In genomic region chr2:191679818-191680600, GRCh38 we compare ENCODE assay signal across 8 cellular contexts. TPM values are rescaled to one million over a fixed set of nuclear protein-coding genes. Genes with fewer than 3 reads are reported as not detected.
A peak's percentile ranks its signal among the peaks of the same experiment; 100 is the strongest.
DNase-seq lines count a peak whose midpoint lies in the region; ATAC-seq and TF ChIP-seq lines count a peak whose summit lies in the region.

No MANE protein-coding gene starts in this region.

- no peaks in the 10 kb centered on the region for H3K9me2 ChIP-seq in OCI-LY7 (ENCODE audit: insufficient read depth, low read length)

- peaks cover 38% of the 10 kb centered on the region for H3K36me3 Mint-ChIP-seq in activated CD4-positive, alpha-beta T cell treated with anti-CD3 and anti-CD28 coated beads, Interleukin-2, amount 10 ng/mL, durations not matched to agents 7 days and 5 days (ENCODE audit: low read depth)
- H3K36me3 Mint-ChIP-seq in dendritic cell treated with granulocyte-macrophage colony-stimulating factor and Interleukin-4, amounts not matched to agents 40 ng/mL and 50 ng/mL, for 4 days (ENCODE audit: low read depth): peaks cover 61% of the 10 kb centered on the region
- H3K36me3 Mint-ChIP-seq in endodermal cell (ENCODE audit: low read depth): peaks cover 6% of the 10 kb centered on the region

- H4K8ac ChIP-seq in neuronal stem cell (ENCODE audit: low read depth, low read length): no peak overlapping the region

- H3K36me3 ChIP-seq in OCI-LY7 (ENCODE audit: insufficient read depth, low read length): peaks cover 44% of the 10 kb centered on the region
- H3K36me3 ChIP-seq in gastrocnemius medialis: peaks cover 0 to 26% of the 10 kb centered on the region in 2 donors
- H3K36me3 ChIP-seq in endodermal cell (ENCODE audit: control insufficient read depth, insufficient read depth, low read length): peaks cover 14% of the 10 kb centered on the region
- no peaks in the 10 kb centered on the region for H3K36me3 ChIP-seq in neuronal stem cell (replicated peaks in 1 of 2; ENCODE audit: control insufficient read depth in 2 of 2, insufficient read depth in 2 of 2, low read length in 2 of 2)

- no peak overlapping the region for H3K4ac ChIP-seq in neuronal stem cell (ENCODE audit: low read length)

- H3K4me3 ChIP-seq in OCI-LY7 (ENCODE audit: low read depth, low read length, poor library complexity, severe bottlenecking) (peak overlapping the region; percentile 84), gastrocnemius medialis (peak overlapping the region in 1 of 4 donors; percentile 68), endodermal cell (ENCODE audit: low read length) (no peak overlapping the region), neuronal stem cell (ENCODE audit: low read length in 2 of 2) (no peak overlapping the region)

- BruUV-seq in OCI-LY7 (replicated peaks; lab: Mats Ljungman, UMichigan): no TSS peak

- in situ Hi-C loops in gastrocnemius medialis (cut with MboI; ENCODE audit: low sequenced_read_pairs in 4 of 4): loop anchor here in 3 of 4 donors (10.0 to 25.0 kb wide), 3 partner anchors 518 to 668 kb away; partner anchors contain the start of genes STAT1 (in 3 of the 3) and STAT4 (in 1 of the 3)

- H3K4me3 Mint-ChIP-seq in activated CD4-positive, alpha-beta T cell treated with anti-CD3 and anti-CD28 coated beads, Interleukin-2, amount 10 ng/mL, durations not matched to agents 7 days and 5 days: peak overlapping the region; percentile 99
- peak overlapping the region; percentile 95 for H3K4me3 Mint-ChIP-seq in dendritic cell treated with granulocyte-macrophage colony-stimulating factor and Interleukin-4, amounts not matched to agents 40 ng/mL and 50 ng/mL, for 4 days
- H3K4me3 Mint-ChIP-seq in endodermal cell: no peak overlapping the region

- TF ChIP-seq CTCF in OCI-LY7 (conservative IDR thresholded peaks at IDR 0.05; ENCODE audit: low read length) (no peak), gastrocnemius medialis (IDR thresholded peaks at IDR 0.05 in 4 of 5, conservative IDR thresholded peaks at IDR 0.05 in 1 of 5) (no peak), endodermal cell (conservative IDR thresholded peaks at IDR 0.05) (no peak)

- DNase-seq in activated CD4-positive, alpha-beta T cell treated with anti-CD3 and anti-CD28 coated beads, Interleukin-2, amount 10 ng/mL, durations not matched to agents 7 days and 5 days: peak; percentile 25
- no peak for DNase-seq in activated CD4-positive, alpha-beta T cell treated with anti-CD3 and anti-CD28 coated beads, Interleukin-2, amount 50 U/mL, for 1 hour
- DNase-seq in OCI-LY7 (ENCODE audit: low spot score) (peak; percentile 70), gastrocnemius medialis (no peak), endodermal cell (no peak), neuronal stem cell (ENCODE audit: low spot score) (no peak)

- peak overlapping the region; percentile 59 for H3K27ac ChIP-seq in OCI-LY7 (ENCODE audit: low read depth, low read length, poor library complexity, severe bottlenecking)
- H3K27ac ChIP-seq in gastrocnemius medialis: peak overlapping the region; percentile 41 to 96 (median 88)
- no peak overlapping the region for H3K27ac ChIP-seq in endodermal cell (ENCODE audit: low read depth, low read length)
- H3K27ac ChIP-seq in neuronal stem cell (replicated peaks; ENCODE audit: low read length): no peak overlapping the region

- no peak overlapping the region for H2AK5ac ChIP-seq in neuronal stem cell (ENCODE audit: low read depth, low read length)

- TF ChIP-seq POLR2A in gastrocnemius medialis (IDR thresholded peaks at IDR 0.05): peak in 1 of 2 donors; percentile 16

- H3K4me2 ChIP-seq in OCI-LY7 (ENCODE audit: low read length): peak overlapping the region; percentile 83
- no peak overlapping the region for H3K4me2 ChIP-seq in neuronal stem cell (ENCODE audit: insufficient read depth, low read length, poor library complexity, severe bottlenecking)

- H2BK12ac ChIP-seq in neuronal stem cell (ENCODE audit: low read length): no peak overlapping the region

- H3K9ac ChIP-seq in endodermal cell (ENCODE audit: extremely low read depth, low read length, poor library complexity, severe bottlenecking) (no peak overlapping the region), neuronal stem cell (ENCODE audit: low read depth, low read length, poor library complexity) (no peak overlapping the region)

- no peak overlapping the region for H2BK5ac ChIP-seq in neuronal stem cell (ENCODE audit: low read length)

- POLR2A ChIA-PET in activated CD4-positive, alpha-beta T cell treated with anti-CD3 and anti-CD28 coated beads, Interleukin-2, amount 10 ng/mL, durations not matched to agents 7 days and 5 days (lab: Charles Lee): interaction anchor here (0.6 to 1.0 kb wide), 2 partner anchors 42 to 62 kb away, joined by 5 to 12 read pairs; no protein-coding TSS in a partner anchor
- POLR2A ChIA-PET in OCI-LY7 (lab: Charles Lee): interaction anchor here (0.5 to 2.4 kb wide), 13 partner anchors 10 to 1029 kb away, joined by 3 to 7 read pairs (median 3); no protein-coding TSS in a partner anchor

- H3K79me2 ChIP-seq in OCI-LY7 (ENCODE audit: insufficient read depth, low read depth, low read length): peaks cover 37% of the 10 kb centered on the region; the same call in 1 of the 2 replicates

- H2AFZ ChIP-seq in OCI-LY7 (ENCODE audit: low read length): peak overlapping the region; percentile 68; the same call in 1 of the 2 replicates
- H2AFZ ChIP-seq in neuronal stem cell (ENCODE audit: low read length): no peak overlapping the region

- H3K27me3 ChIP-seq in gastrocnemius medialis (no peaks in the 10 kb centered on the region), endodermal cell (ENCODE audit: control insufficient read depth, insufficient read depth, low read length, poor library complexity, severe bottlenecking) (peaks cover 10% of the 10 kb centered on the region), neuronal stem cell (ENCODE audit: control insufficient read depth in 3 of 3, insufficient read depth in 3 of 3, low read depth in 1 of 3, low read length in 3 of 3) (peaks cover 0 to 4% (median 2%) of the 10 kb centered on the region in 3 experiments)

- H3K4me1 Mint-ChIP-seq in activated CD4-positive, alpha-beta T cell treated with anti-CD3 and anti-CD28 coated beads, Interleukin-2, amount 10 ng/mL, durations not matched to agents 7 days and 5 days: peaks cover 64% of the 10 kb centered on the region
- peaks cover 31% of the 10 kb centered on the region for H3K4me1 Mint-ChIP-seq in dendritic cell treated with granulocyte-macrophage colony-stimulating factor and Interleukin-4, amounts not matched to agents 40 ng/mL and 50 ng/mL, for 4 days (ENCODE audit: low read depth)
- H3K4me1 Mint-ChIP-seq in endodermal cell: peaks cover 16% of the 10 kb centered on the region

- H3K9me3 ChIP-seq in OCI-LY7 (ENCODE audit: low read length) (no peaks in the 10 kb centered on the region), gastrocnemius medialis (no peaks in the 10 kb centered on the region), endodermal cell (ENCODE audit: control insufficient read depth, low read length) (no peaks in the 10 kb centered on the region), neuronal stem cell (replicated peaks in 1 of 2; ENCODE audit: control insufficient read depth in 2 of 2, insufficient read depth in 1 of 2, low read depth in 1 of 2, low read length in 2 of 2) (no peaks in the 10 kb centered on the region)

- peak overlapping the region; percentile 100 for H3K27ac Mint-ChIP-seq in activated CD4-positive, alpha-beta T cell treated with anti-CD3 and anti-CD28 coated beads, Interleukin-2, amount 10 ng/mL, durations not matched to agents 7 days and 5 days
- H3K27ac Mint-ChIP-seq in dendritic cell treated with granulocyte-macrophage colony-stimulating factor and Interleukin-4, amounts not matched to agents 40 ng/mL and 50 ng/mL, for 4 days: peak overlapping the region; percentile 100
- no peak overlapping the region for H3K27ac Mint-ChIP-seq in endodermal cell

- H2BK15ac ChIP-seq in neuronal stem cell (ENCODE audit: low read length): no peak overlapping the region

- CTCF ChIA-PET in activated CD4-positive, alpha-beta T cell treated with anti-CD3 and anti-CD28 coated beads, Interleukin-2, amount 10 ng/mL, durations not matched to agents 7 days and 5 days (lab: Charles Lee): interaction anchor here (0.8 to 1.6 kb wide), 4 partner anchors 28 to 111 kb away, joined by 3 to 4 read pairs (median 3); no protein-coding TSS in a partner anchor
- CTCF ChIA-PET in OCI-LY7 (lab: Charles Lee; ENCODE audit: unreplicated experiment): interaction anchor here (1.1 kb wide), 1 partner anchor 9 kb away, joined by 3 read pairs; no protein-coding TSS in a partner anchor

- ATAC-seq in HG02884 (IDR thresholded peaks at IDR 0.05; ENCODE audit: unreplicated experiment) (peak; percentile 36), gastrocnemius medialis (no peak)

- no peak overlapping the region for H2BK120ac ChIP-seq in neuronal stem cell (ENCODE audit: low read depth, low read length)

- H3K23ac ChIP-seq in neuronal stem cell (ENCODE audit: low read depth, low read length, poor library complexity): no peak overlapping the region

- no peak overlapping the region for H3K14ac ChIP-seq in neuronal stem cell (ENCODE audit: low read length)

- intact Hi-C loops in OCI-LY7 (cut with micrococcal nuclease; ENCODE audit: unreplicated experiment) (loop anchor here (2.0 to 5.0 kb wide), 4 partner anchors 63 to 1148 kb away; partner anchors contain the start of genes GLS, NAB1 and NEMP2), gastrocnemius medialis (cut with DNase I; ENCODE audit: low total_unique reads) (loop anchor here (5.0 to 10.0 kb wide), 3 partner anchors 515 to 1035 kb away; partner anchors contain the start of genes GLS and NAB1)
- intact Hi-C loops in dendritic cell treated with granulocyte-macrophage colony-stimulating factor and Interleukin-4, amounts not matched to agents 40 ng/mL and 50 ng/mL, for 4 days (cut with micrococcal nuclease): loop anchor here (1.0 to 10.0 kb wide), 4 partner anchors 43 to 655 kb away; no protein-coding TSS in a partner anchor

- 96% methylated on average over 4 of the region's 4 CpGs; no CpG with 5 or more reads in 1 of the 2 experiments for WGBS in endodermal cell (ENCODE audit: insufficient coverage in 1 of 2, insufficient read length in 1 of 2), 2 experiments
- WGBS in neuronal stem cell (ENCODE audit: extremely low coverage in 2 of 2, insufficient read length in 2 of 2, insufficient replicate concordance in 1 of 2), 2 donors: no CpG with 5 or more reads among the region's 4 CpGs

- no peaks in the 10 kb centered on the region for H3K27me3 Mint-ChIP-seq in activated CD4-positive, alpha-beta T cell treated with anti-CD3 and anti-CD28 coated beads, Interleukin-2, amount 10 ng/mL, durations not matched to agents 7 days and 5 days
- H3K27me3 Mint-ChIP-seq in dendritic cell treated with granulocyte-macrophage colony-stimulating factor and Interleukin-4, amounts not matched to agents 40 ng/mL and 50 ng/mL, for 4 days: no peaks in the 10 kb centered on the region
- peaks cover 18% of the 10 kb centered on the region for H3K27me3 Mint-ChIP-seq in endodermal cell (ENCODE audit: insufficient read depth)

- H4K20me1 ChIP-seq in OCI-LY7 (ENCODE audit: insufficient read depth, low read length): peaks cover 5% of the 10 kb centered on the region; the same call in 1 of the 2 replicates

- no peaks in the 10 kb centered on the region for H3K9me3 Mint-ChIP-seq in activated CD4-positive, alpha-beta T cell treated with anti-CD3 and anti-CD28 coated beads, Interleukin-2, amount 10 ng/mL, durations not matched to agents 7 days and 5 days
- no peaks in the 10 kb centered on the region for H3K9me3 Mint-ChIP-seq in dendritic cell treated with granulocyte-macrophage colony-stimulating factor and Interleukin-4, amounts not matched to agents 40 ng/mL and 50 ng/mL, for 4 days
- no peaks in the 10 kb centered on the region for H3K9me3 Mint-ChIP-seq in endodermal cell

- no peaks in the 10 kb centered on the region for H3K79me1 ChIP-seq in neuronal stem cell (ENCODE audit: low read depth, low read length)

- no peak overlapping the region for H4K91ac ChIP-seq in neuronal stem cell (ENCODE audit: low read depth, low read length, poor library complexity)

- peaks cover 47% of the 10 kb centered on the region for H3K4me1 ChIP-seq in OCI-LY7 (ENCODE audit: insufficient read depth, low read length, poor library complexity, severe bottlenecking)
- H3K4me1 ChIP-seq in gastrocnemius medialis: peaks cover 3 to 25% of the 10 kb centered on the region in 2 donors
- H3K4me1 ChIP-seq in endodermal cell (ENCODE audit: control insufficient read depth, insufficient read depth, low read length): no peaks in the 10 kb centered on the region
- H3K4me1 ChIP-seq in neuronal stem cell (ENCODE audit: control insufficient read depth in 2 of 2, insufficient read depth in 1 of 2, low read depth in 1 of 2, low read length in 2 of 2): peaks cover 0 to 2% of the 10 kb centered on the region in 2 donors

- H3K18ac ChIP-seq in neuronal stem cell (ENCODE audit: low read length): no peak overlapping the region

RNA-seq across cellular contexts. Expression of gene NABP1, which starts 2.1 kb away (rescaled TPM):
- total RNA-seq in activated CD4-positive, alpha-beta T cell treated with anti-CD3 and anti-CD28 coated beads, Interleukin-2, amount 10 ng/mL, durations not matched to agents 7 days and 5 days: 10 to 100 TPM; 47.1 to 48.0 TPM
- 16.7 and 18.9 TPM in 2 replicates for total RNA-seq in OCI-LY7 (2014; rRNA removed; shearing (Covaris generic))
- total RNA-seq in OCI-LY7 (2022) (36.0 and 42.5 TPM in 2 replicates), gastrocnemius medialis (1 to 10 TPM in 3 of 4 donors, under 1 TPM in 1; 0.63 to 5.5 (median 4.0) TPM), endodermal cell (1 to 10 TPM; 5.8 to 8.7 TPM)
- polyA plus RNA-seq in endodermal cell (2013, experiment 1 of 2): 2.7 TPM
- polyA plus RNA-seq in endodermal cell (2013, experiment 2 of 2): 1.7 TPM
- polyA plus RNA-seq in neuronal stem cell (2013, experiment 1 of 2): 0.91 TPM
- polyA plus RNA-seq in neuronal stem cell (2013, experiment 2 of 2): 1.2 TPM

Comparison
In these comparisons a context has a peak if more than half of its experiments do, and no peak if none do; other contexts are left out.
1. DNase-seq: peak in activated CD4-positive, alpha-beta T cell treated with anti-CD3 and anti-CD28 coated beads, Interleukin-2, amount 10 ng/mL, durations not matched to agents 7 days and 5 days (single experiment) and OCI-LY7 (single experiment); none in activated CD4-positive, alpha-beta T cell treated with anti-CD3 and anti-CD28 coated beads, Interleukin-2, amount 50 U/mL, for 1 hour (single experiment), gastrocnemius medialis (0 of 2), endodermal cell (single experiment) and neuronal stem cell (single experiment).
2. H3K27ac ChIP-seq: peak in OCI-LY7 (single experiment) and gastrocnemius medialis (4 of 4); none in endodermal cell (single experiment) and neuronal stem cell (single experiment).